26 cellular contexts compared by ENCODE assay signal in genomic region chr9:69179037-69179436, GRCh38. TPM values are rescaled to one million over a fixed set of nuclear protein-coding genes. Genes with fewer than 3 reads are reported as not detected.
DNase-seq lines count a peak whose midpoint lies in the region; ATAC-seq and TF ChIP-seq lines count a peak whose summit lies in the region.
"Had no signal": no experiment of that assay in that cellular context is flagged by ENCODE, and none has a peak within 500 bp of the region (broad histone marks: within the 10 kb centered on the region; RNA-seq: fewer than 3 reads in every experiment).

No MANE protein-coding gene starts in this region.

- no peak for TF ChIP-seq RAD21 in HCT116 (IDR thresholded peaks at IDR 0.05; ENCODE audit: low read depth)

- H3K36me3 ChIP-seq in HCT116 (ENCODE audit: control insufficient read depth in 1 of 2, insufficient read depth in 2 of 2, low read length in 2 of 2) (no peaks in the 10 kb centered on the region), trophoblast cell (ENCODE audit: control insufficient read depth in 1 of 2, insufficient read depth in 2 of 2, low read length in 2 of 2) (no peaks in the 10 kb centered on the region)
- H3K36me3 ChIP-seq: HAP-1, sigmoid colon, tibial artery had no signal

- RAD21 ChIA-PET in HCT116 (lab: Charles Lee; ENCODE audit: low non-redundant PET in 1 of 2, low total read pairs in 2 of 2, uncharacterized antibody in 2 of 2, unreplicated experiment in 2 of 2) = no interaction called here

- no peak overlapping the region for H4K91ac ChIP-seq in trophoblast cell (ENCODE audit: low read depth, low read length)

- no peak overlapping the region for H3K4me3 Mint-ChIP-seq in activated T-helper 2 cell treated with anti-CD3 and anti-CD28 coated beads, Interferon-gamma antibody, Interleukin-2, Interleukin-4, amounts not matched to agents 10 μg/mL and 5 μg/mL and 100 μg/mL, durations not matched to agents 14 hours and 24 hours and 36 hours (ENCODE audit: low read depth)
- H3K4me3 Mint-ChIP-seq: activated CD8-positive, alpha-beta T cell treated with anti-CD3 and anti-CD28 coated beads, Interleukin-2, amount 10 ng/mL, durations not matched to agents 7 days and 5 days; activated T-cell treated with anti-CD3 and anti-CD28 coated beads, Interleukin-2, amount 50 U/mL, for 24 hours; CD4-positive, alpha-beta T cell; endodermal cell; naive B cell had no signal

- H3K27me3 Mint-ChIP-seq in activated T-helper 2 cell treated with anti-CD3 and anti-CD28 coated beads, Interferon-gamma antibody, Interleukin-2, Interleukin-4, amounts not matched to agents 10 μg/mL and 5 μg/mL and 100 μg/mL, durations not matched to agents 14 hours and 24 hours and 36 hours (ENCODE audit: low read depth) = no peaks in the 10 kb centered on the region

- no peak overlapping the region for H3K14ac ChIP-seq in trophoblast cell (ENCODE audit: low read length)

- H3K27ac ChIP-seq in HCT116 (ENCODE audit: low read depth, low read length) = peak overlapping the region; percentile 32; the same call in 1 of the 2 replicates
- peak overlapping the region; percentile 100 for H3K27ac ChIP-seq in foreskin keratinocyte
- peak overlapping the region; percentile 75 for H3K27ac ChIP-seq in trophoblast cell (ENCODE audit: low read depth, low read length)
- H3K27ac ChIP-seq: sigmoid colon, tibial artery had no signal

- no peaks in the 10 kb centered on the region for H3K9me3 Mint-ChIP-seq in activated T-helper 2 cell treated with anti-CD3 and anti-CD28 coated beads, Interferon-gamma antibody, Interleukin-2, Interleukin-4, amounts not matched to agents 10 μg/mL and 5 μg/mL and 100 μg/mL, durations not matched to agents 14 hours and 24 hours and 36 hours
- H3K9me3 Mint-ChIP-seq: activated T-cell treated with anti-CD3 and anti-CD28 coated beads, Interleukin-2, amount 50 U/mL, for 24 hours; CD4-positive, alpha-beta T cell; endodermal cell; naive B cell had no signal

- ATAC-seq in HCT116 (peak; percentile 28), foreskin keratinocyte (no peak), GM18873 (IDR thresholded peaks at IDR 0.05; ENCODE audit: low FRiP score, unreplicated experiment) (no peak)
- ATAC-seq: activated CD8-positive, alpha-beta T cell treated with anti-CD3 and anti-CD28 coated beads, Interleukin-2, amount 10 ng/mL, durations not matched to agents 7 days and 5 days; GM12878; heart right ventricle had no signal

- H3K23ac ChIP-seq in trophoblast cell (ENCODE audit: low read length) = no peak overlapping the region

- H3K18ac ChIP-seq in trophoblast cell (ENCODE audit: low read length) = no peak overlapping the region

- H3K9me2 ChIP-seq in HCT116 (ENCODE audit: insufficient read depth) = no peaks in the 10 kb centered on the region

- TF ChIP-seq POLR2A in HCT116 (IDR thresholded peaks at IDR 0.05; ENCODE audit: borderline replicate concordance, extremely low read depth, insufficient read depth, insufficient read length) = no peak

- no peaks in the 10 kb centered on the region for H3K27me3 ChIP-seq in HCT116 (ENCODE audit: insufficient read depth, low read length)
- no peaks in the 10 kb centered on the region for H3K27me3 ChIP-seq in foreskin keratinocyte
- H3K27me3 ChIP-seq in trophoblast cell (ENCODE audit: insufficient read depth, low read length) = no peaks in the 10 kb centered on the region
- H3K27me3 ChIP-seq: heart right ventricle, sigmoid colon, tibial artery had no signal

- H3K79me2 ChIP-seq in HCT116 (ENCODE audit: insufficient read depth, low read length) (peaks cover 5% of the 10 kb centered on the region; the same call in 1 of the 2 replicates), trophoblast cell (ENCODE audit: control insufficient read depth, insufficient read depth, low read length, poor library complexity) (peaks cover 19% of the 10 kb centered on the region)

- H4K12ac ChIP-seq in trophoblast cell (ENCODE audit: low read depth, low read length) = no peak overlapping the region

- no peak overlapping the region for H3K4me3 ChIP-seq in HCT116 (replicated peaks in 1 of 2; ENCODE audit: low read depth in 1 of 2, low read length in 2 of 2)
- no peak overlapping the region for H3K4me3 ChIP-seq in trophoblast cell (ENCODE audit: low read depth, low read length)
- H3K4me3 ChIP-seq: GM12878, HAP-1, heart right ventricle, sigmoid colon, tibial artery had no signal

- H3K9me3 ChIP-seq in HCT116 (ENCODE audit: control insufficient read depth in 1 of 2, insufficient read depth in 1 of 2, low read depth in 1 of 2, low read length in 2 of 2) = no peaks in the 10 kb centered on the region
- H3K9me3 ChIP-seq in trophoblast cell (ENCODE audit: insufficient read depth, low read depth, low read length) = no peaks in the 10 kb centered on the region
- H3K9me3 ChIP-seq: HAP-1, heart right ventricle, sigmoid colon, tibial artery had no signal

- H4K8ac ChIP-seq in trophoblast cell (ENCODE audit: low read depth, low read length) = no peak overlapping the region

- peaks cover 16% of the 10 kb centered on the region for H3K36me3 Mint-ChIP-seq in activated T-helper 2 cell treated with anti-CD3 and anti-CD28 coated beads, Interferon-gamma antibody, Interleukin-2, Interleukin-4, amounts not matched to agents 10 μg/mL and 5 μg/mL and 100 μg/mL, durations not matched to agents 14 hours and 24 hours and 36 hours (ENCODE audit: low read depth)
- H3K36me3 Mint-ChIP-seq: naive B cell had no signal

- CTCF ChIA-PET in HCT116 (lab: Charles Lee) = interaction anchor here (2.0 to 2.8 kb wide), 2 partner anchors 14 to 21 kb away, joined by 12 to 14 read pairs; no protein-coding TSS in a partner anchor

- POLR2A ChIA-PET in HCT116 (lab: Charles Lee) = no interaction called here

- no peak overlapping the region for H2BK12ac ChIP-seq in trophoblast cell (ENCODE audit: low read length)

- peaks cover 71% of the 10 kb centered on the region for H3K4me1 Mint-ChIP-seq in activated T-helper 2 cell treated with anti-CD3 and anti-CD28 coated beads, Interferon-gamma antibody, Interleukin-2, Interleukin-4, amounts not matched to agents 10 μg/mL and 5 μg/mL and 100 μg/mL, durations not matched to agents 14 hours and 24 hours and 36 hours (ENCODE audit: low read depth)

- no peak overlapping the region for H3K4ac ChIP-seq in trophoblast cell (ENCODE audit: low read depth, low read length)

- H3K27ac Mint-ChIP-seq in activated T-helper 2 cell treated with anti-CD3 and anti-CD28 coated beads, Interferon-gamma antibody, Interleukin-2, Interleukin-4, amounts not matched to agents 10 μg/mL and 5 μg/mL and 100 μg/mL, durations not matched to agents 14 hours and 24 hours and 36 hours = peak overlapping the region; percentile 9
- H3K27ac Mint-ChIP-seq: activated CD8-positive, alpha-beta T cell treated with anti-CD3 and anti-CD28 coated beads, Interleukin-2, amount 10 ng/mL, durations not matched to agents 7 days and 5 days; activated T-cell treated with anti-CD3 and anti-CD28 coated beads, Interleukin-2, amount 50 U/mL, for 24 hours; CD4-positive, alpha-beta T cell; endodermal cell; naive B cell had no signal

- DNase-seq in HCT116 (ENCODE audit: low read depth, low spot score) (no peak), foreskin keratinocyte (no peak), trophoblast cell (no peak), NCI-H510A (lab: John Stamatoyannopoulos, UW) (no peak), cerebellum (ENCODE audit: low spot score) (no peak), COR-L47 (lab: John Stamatoyannopoulos, UW) (no peak)
- DNase-seq in activated T-helper 2 cell treated with anti-CD3 and anti-CD28 coated beads, Interferon-gamma antibody, Interleukin-2, Interleukin-4, amounts not matched to agents 10 μg/mL and 5 μg/mL and 100 μg/mL, durations not matched to agents 14 hours and 24 hours and 36 hours (ENCODE audit: low spot score) = no peak
- DNase-seq: activated CD4-positive, CD25-positive, alpha-beta regulatory T cell treated with anti-CD3 and anti-CD28 coated beads, Interleukin-2, amount 50 U/mL, for 72 hours; activated CD8-positive, alpha-beta T cell treated with anti-CD3 and anti-CD28 coated beads, Interleukin-2, amount 10 ng/mL, durations not matched to agents 7 days and 5 days; activated naive CD4-positive, alpha-beta T cell treated with Interleukin-2 at 50 U/mL for 16 hours; activated T-cell treated with anti-CD3 and anti-CD28 coated beads, Interleukin-2, amount 50 U/mL, for 24 hours; anterior cingulate cortex; CD4-positive, alpha-beta T cell; endodermal cell; heart right ventricle; mesendoderm; naive B cell; NCI-H1417 treated with DMSO at 0.1 percent for 48 hours; NCI-H526 treated with DMSO at 0.1 percent for 48 hours; occipital lobe; Right ventricle myocardium superior; sigmoid colon; tibial artery had no signal

- H2AK5ac ChIP-seq in trophoblast cell (ENCODE audit: low read length) = no peak overlapping the region

- no peaks in the 10 kb centered on the region for H4K20me1 ChIP-seq in HCT116 (ENCODE audit: insufficient read depth)

- no peak for TF ChIP-seq CTCF in HCT116 (IDR thresholded peaks at IDR 0.05 in 2 of 3, conservative IDR thresholded peaks at IDR 0.05 in 1 of 3; ENCODE audit: borderline replicate concordance in 1 of 3, insufficient read depth in 1 of 3, low read depth in 2 of 3, low read length in 2 of 3)
- TF ChIP-seq CTCF in foreskin keratinocyte (conservative IDR thresholded peaks at IDR 0.05) = no peak

- no CpG with 5 or more reads among the region's 2 CpGs for WGBS in trophoblast cell (ENCODE audit: extremely low coverage, insufficient coverage, insufficient read length)

- peaks cover 20% of the 10 kb centered on the region for H3K79me1 ChIP-seq in trophoblast cell (ENCODE audit: low read length)

- peak overlapping the region; percentile 51 for H3K4me2 ChIP-seq in HCT116 (ENCODE audit: low read length)
- H3K4me2 ChIP-seq in trophoblast cell (ENCODE audit: low read length) = no peak overlapping the region

- intact Hi-C loops in HCT116 (cut with micrococcal nuclease) = no loop called here
- intact Hi-C loops in activated T-helper 2 cell treated with anti-CD3 and anti-CD28 coated beads, Interferon-gamma antibody, Interleukin-2, Interleukin-4, amounts not matched to agents 10 μg/mL and 5 μg/mL and 100 μg/mL, durations not matched to agents 14 hours and 24 hours and 36 hours (cut with micrococcal nuclease) = loop anchor here (5.0 kb wide), 3 partner anchors 142 to 573 kb away; partner anchors contain the start of gene FXN

- H2BK120ac ChIP-seq in trophoblast cell (ENCODE audit: insufficient read depth, low read length, poor library complexity) = no peak overlapping the region

- no peak overlapping the region for H2AFZ ChIP-seq in HCT116 (ENCODE audit: low read depth, low read length, poor library complexity, severe bottlenecking)
- no peak overlapping the region for H2AFZ ChIP-seq in trophoblast cell (ENCODE audit: insufficient read depth, low read length, poor library complexity)

- peaks cover 47 to 66% of the 10 kb centered on the region in 2 experiments for H3K4me1 ChIP-seq in HCT116 (ENCODE audit: control insufficient read depth in 1 of 2, insufficient read depth in 2 of 2, low read length in 2 of 2)
- H3K4me1 ChIP-seq in foreskin keratinocyte = peaks cover 53% of the 10 kb centered on the region
- peaks cover 15 to 25% of the 10 kb centered on the region in 2 experiments for H3K4me1 ChIP-seq in trophoblast cell (ENCODE audit: control insufficient read depth in 1 of 2, insufficient read depth in 2 of 2, low read length in 2 of 2)

- H3K9ac ChIP-seq in HCT116 (ENCODE audit: low read length) (no peak overlapping the region; the same call in 1 of the 2 replicates), trophoblast cell (ENCODE audit: low read length) (no peak overlapping the region)

- BruUV-seq in HCT116 (replicated peaks; lab: Mats Ljungman, UMichigan) = no TSS peak

- H2BK5ac ChIP-seq in trophoblast cell (ENCODE audit: low read depth, low read length, poor library complexity) = no peak overlapping the region

RNA-seq across cellular contexts. Expression of gene TJP2, which starts 5.0 kb away (rescaled TPM):
- 39.7 TPM for total RNA-seq in HCT116 (2021; ENCODE audit: unreplicated experiment)
- 23.4 and 25.8 TPM in 2 replicates for polyA plus RNA-seq in HCT116 (2012)
- total RNA-seq in activated T-helper 2 cell treated with anti-CD3 and anti-CD28 coated beads, Interferon-gamma antibody, Interleukin-2, Interleukin-4, amounts not matched to agents 10 μg/mL and 5 μg/mL and 100 μg/mL, durations not matched to agents 14 hours and 24 hours and 36 hours = 11.9 and 12.4 TPM in 2 replicates
- total RNA-seq in foreskin keratinocyte = 126 and 140 TPM in 2 replicates
- 57.9 and 59.8 TPM in 2 replicates for polyA plus RNA-seq in foreskin keratinocyte
- 96.7 and 103 TPM in 2 replicates for polyA plus RNA-seq in trophoblast cell (2013)
- total RNA-seq in cerebellum = 23.0 TPM

Comparison
In these comparisons a context has a peak if more than half of its experiments do, and no peak if none do; other contexts are left out.
1. H3K27ac ChIP-seq: peak in every context shown above with its lines; median percentile 100 in foreskin keratinocyte; 75 in trophoblast cell; 32 in HCT116.